ENCODE assay signal across 8 cellular contexts in the genomic region with DNA sequence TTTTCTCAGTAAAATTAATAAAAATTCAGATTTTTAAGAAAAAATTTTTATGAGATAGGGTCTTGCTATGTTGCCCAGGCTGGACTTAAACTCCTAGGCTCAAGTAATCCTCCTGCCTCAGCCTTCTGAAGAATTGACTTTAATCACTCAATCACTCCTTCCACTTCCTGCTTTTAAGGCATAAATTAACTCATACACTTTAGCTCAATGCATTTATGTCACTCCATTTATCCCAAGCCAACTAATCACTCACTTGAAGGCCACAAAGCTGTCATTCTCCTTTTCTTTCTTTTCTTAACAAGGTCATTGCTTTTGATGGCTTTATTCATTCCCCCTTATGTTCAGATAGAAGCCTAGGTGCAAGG. TPM values are rescaled to one million over a fixed set of nuclear protein-coding genes. Genes with fewer than 3 reads are reported as not detected.
DNase-seq lines count a peak whose midpoint lies in the region; ATAC-seq and TF ChIP-seq lines count a peak whose summit lies in the region.

No MANE protein-coding gene starts in this region.

- peak overlapping the region; percentile 82 to 84 for H3K27ac ChIP-seq in prostate gland

- H3K36me3 Mint-ChIP-seq in Caco-2 (ENCODE audit: insufficient read depth, unreplicated experiment) = peaks cover 38% of the 10 kb centered on the region

- H3K9me3 Mint-ChIP-seq in Caco-2 (ENCODE audit: unreplicated experiment) = no peaks in the 10 kb centered on the region

- ATAC-seq in GM21528 (IDR thresholded peaks at IDR 0.05; ENCODE audit: low FRiP score, unreplicated experiment) (peak; percentile 12), omental fat pad (ENCODE audit: low FRiP score) (no peak)

- H3K27ac Mint-ChIP-seq in Caco-2 (ENCODE audit: unreplicated experiment) = peak overlapping the region; percentile 53

- intact Hi-C loops in Caco-2 (cut with micrococcal nuclease; ENCODE audit: unreplicated experiment) = loop anchor here (2.0 kb wide), 2 partner anchors 48 to 56 kb away; partner anchors contain the start of gene C11orf52
- intact Hi-C loops in prostate gland (cut with DNase I) = no loop called here

- no peaks in the 10 kb centered on the region for H3K9me3 ChIP-seq in Caco-2
- no peaks in the 10 kb centered on the region for H3K9me3 ChIP-seq in prostate gland

- BruUV-seq in Caco-2 (replicated peaks; lab: Mats Ljungman, UMichigan) = no TSS peak

- H3K27me3 ChIP-seq in Caco-2 (replicated peaks; ENCODE audit: control insufficient read depth, insufficient read depth, low read length) (no peaks in the 10 kb centered on the region), prostate gland (replicated peaks; ENCODE audit: insufficient read depth) (no peaks in the 10 kb centered on the region)

- H3K4me3 Mint-ChIP-seq in Caco-2 (ENCODE audit: unreplicated experiment) = peak overlapping the region; percentile 91

- DNase-seq in Caco-2 (no peak), NOMO-1 treated with dmso at 0.1 percent for 144 hours (lab: John Stamatoyannopoulos, UW; ENCODE audit: unreplicated experiment) (peak; percentile 19), epithelial cell of esophagus (ENCODE audit: low read depth) (peak; percentile 5), prostate gland (ENCODE audit: low spot score) (no peak), HK-2 (ENCODE audit: unreplicated experiment) (no peak), omental fat pad (ENCODE audit: low spot score) (no peak), NAMALWA (ENCODE audit: low spot score) (no peak)

- TF ChIP-seq CTCF in Caco-2 (IDR thresholded peaks at IDR 0.05; ENCODE audit: insufficient read depth in 1 of 2, low read depth in 1 of 2, low read length in 1 of 2, severe bottlenecking in 1 of 2, unreplicated experiment in 1 of 2) = no peak
- no peak for TF ChIP-seq CTCF in epithelial cell of esophagus (IDR thresholded peaks at IDR 0.05; ENCODE audit: insufficient read depth, low read depth, low read length, missing control alignments)
- no peak for TF ChIP-seq CTCF in prostate gland (IDR thresholded peaks at IDR 0.05)
- no peak for TF ChIP-seq CTCF in omental fat pad (IDR thresholded peaks at IDR 0.05)

- no peak for TF ChIP-seq POLR2A in prostate gland (IDR thresholded peaks at IDR 0.05)

- no peaks in the 10 kb centered on the region for H3K27me3 Mint-ChIP-seq in Caco-2 (ENCODE audit: insufficient read depth, unreplicated experiment)

- H3K36me3 ChIP-seq in Caco-2 (ENCODE audit: control insufficient read depth, insufficient read depth, low read length) = no peaks in the 10 kb centered on the region
- H3K36me3 ChIP-seq in prostate gland = peaks cover 0 to 2% of the 10 kb centered on the region in 2 donors

- 0 out of 2 replicates have a peak, but pooled peaks cover 3% of the 10 kb centered on the region for H3K4me1 ChIP-seq in Caco-2
- no peaks in the 10 kb centered on the region for H3K4me1 ChIP-seq in prostate gland (replicated peaks)

- H3K4me3 ChIP-seq in Caco-2 (ENCODE audit: low read depth, low read length) = peak overlapping the region; percentile 94
- H3K4me3 ChIP-seq in epithelial cell of esophagus (ENCODE audit: low read length) = peak overlapping the region; percentile 84
- H3K4me3 ChIP-seq in prostate gland = peak overlapping the region; percentile 53 to 80

- POLR2A ChIA-PET in Caco-2 (lab: Charles Lee) = interaction anchor here (1.6 to 2.2 kb wide), 3 partner anchors 48 to 104 kb away, joined by 7 to 13 read pairs (median 9); partner anchors contain the start of genes C11orf52 and PPP2R1B

- CTCF ChIA-PET in Caco-2 (lab: Charles Lee) = interaction anchor here (0.6 to 2.6 kb wide), 16 partner anchors 10 to 320 kb away, joined by 3 to 31 read pairs (median 5); partner anchors contain the start of genes C11orf52 and PPP2R1B

- peaks cover 16% of the 10 kb centered on the region for H3K4me1 Mint-ChIP-seq in Caco-2 (ENCODE audit: low read depth, unreplicated experiment)

RNA-seq across cellular contexts. Expression of gene ALG9, which starts 0.9 kb away (rescaled TPM):
- total RNA-seq in Caco-2 (2022) (55.3 and 57.4 TPM in 2 replicates), prostate gland (10 to 100 TPM; 24.9 to 26.5 TPM), omental fat pad (100 to 1,000 TPM in 1 of 4 donors, 10 to 100 TPM in 3; 21.0 to 168 (median 34.7) TPM)

RNA-seq across cellular contexts. Expression of gene FDXACB1, which starts 8.5 kb away (rescaled TPM):
- total RNA-seq in Caco-2 (2022) (4.3 and 4.7 TPM in 2 replicates), prostate gland (1 to 10 TPM; 2.7 to 7.6 TPM), omental fat pad (1 to 10 TPM; 1.1 to 2.7 (median 1.6) TPM)

RNA-seq across cellular contexts. Expression of gene CFAP68, which starts 8.8 kb away (rescaled TPM):
- 69.8 and 71.4 TPM in 2 replicates for total RNA-seq in Caco-2 (2022)
- 10 to 100 TPM; 42.2 to 46.2 TPM for total RNA-seq in prostate gland
- total RNA-seq in omental fat pad = 10 to 100 TPM; 12.2 to 40.0 (median 20.2) TPM

RNA-seq across cellular contexts. Expression of gene CRYAB, which starts 41.1 kb away (rescaled TPM):
- 1.1 and 1.9 TPM in 2 replicates for total RNA-seq in Caco-2 (2022)
- total RNA-seq in prostate gland = 10 to 100 TPM; 59.0 to 80.1 TPM
- 1,000 to 10,000 TPM in 1 of 4 donors, 100 to 1,000 TPM in 2, 10 to 100 TPM in 1; 82.4 to 1,340 (median 304) TPM for total RNA-seq in omental fat pad

RNA-seq across cellular contexts. Expression of gene HSPB2, which starts 42.0 kb away (rescaled TPM):
- total RNA-seq in Caco-2 (2022) = not detected in 2 replicates
- total RNA-seq in prostate gland = under 1 TPM in 1 of 2 donors, not detected in 1; 0.85 TPM
- total RNA-seq in omental fat pad = 1 to 10 TPM in 2 of 4 donors, not detected in 2; 3.1 to 4.6 TPM

Comparison
In these comparisons a context has a peak if more than half of its experiments do, and no peak if none do; other contexts are left out.
1. DNase-seq: peak in NOMO-1 treated with dmso at 0.1 percent for 144 hours (single experiment) and epithelial cell of esophagus (single experiment); none in Caco-2 (0 of 2), prostate gland (single experiment), HK-2 (single experiment), omental fat pad (single experiment) and NAMALWA (single experiment).
2. Peak in every context shown above with its lines, with median percentiles within 50 percentile points of each other: H3K4me3 ChIP-seq.